In the genomic region with DNA sequence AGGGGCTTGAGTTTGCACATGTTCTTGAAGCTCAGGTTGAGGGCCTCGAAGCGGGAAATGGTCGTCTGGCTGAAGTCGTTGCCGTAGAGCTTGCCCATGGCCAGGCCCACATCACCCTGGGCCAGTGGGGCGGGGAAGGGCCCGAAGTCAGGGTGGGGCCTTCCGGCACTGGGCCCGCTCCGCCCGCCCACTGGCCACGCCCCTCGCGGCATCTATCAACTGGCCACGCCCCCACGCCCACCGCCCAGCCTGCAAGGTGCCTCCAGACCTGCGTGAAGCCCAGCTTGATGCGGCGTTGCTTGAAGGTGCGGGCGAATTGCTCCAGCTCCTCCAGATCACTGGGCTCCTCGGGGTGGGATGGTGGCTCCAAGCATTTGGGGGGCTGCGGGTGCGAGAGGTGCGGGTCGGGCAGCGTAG, we compare ENCODE assay signal across 21 cellular contexts. TPM values are rescaled to one million over a fixed set of nuclear protein-coding genes. Genes with fewer than 3 reads are reported as not detected.
A peak's percentile ranks its signal among the peaks of the same experiment; 100 is the strongest.
DNase-seq lines count a peak whose midpoint lies in the region; TF ChIP-seq lines count a peak whose summit lies in the region.
"Had no signal": no experiment of that assay in that cellular context is flagged by ENCODE, and none has a peak within 500 bp of the region (broad histone marks: within the 10 kb centered on the region; RNA-seq: fewer than 3 reads in every experiment).

No MANE protein-coding gene starts in this region.

- H3K9ac ChIP-seq in ES-I3 (ENCODE audit: low read depth, low read length) (peak overlapping the region; percentile 13; the same call in 1 of the 2 replicates), neuronal stem cell (ENCODE audit: low read depth, low read length, poor library complexity) (peak overlapping the region; percentile 50)

- H3K14ac ChIP-seq in neuronal stem cell (ENCODE audit: low read length), result no peak overlapping the region

- H2BK15ac ChIP-seq in neuronal stem cell (ENCODE audit: low read length), result peak overlapping the region; percentile 43

- H3K36me3 Mint-ChIP-seq in mesothelial cell of epicardium, result no peaks in the 10 kb centered on the region

- no peaks in the 10 kb centered on the region for H3K9me3 Mint-ChIP-seq in mesothelial cell of epicardium
- H3K9me3 Mint-ChIP-seq: activated naive CD8-positive, alpha-beta T cell treated with anti-CD3 and anti-CD28 coated beads, Interleukin-2, amount 10 ng/mL, durations not matched to agents 7 days and 5 days; activated T-helper 2 cell treated with anti-CD3 and anti-CD28 coated beads, Interferon-gamma antibody, Interleukin-2, Interleukin-4, amounts not matched to agents 10 μg/mL and 5 μg/mL and 100 μg/mL, durations not matched to agents 14 hours and 24 hours and 36 hours; T-helper 1 cell treated with Interleukin-12 subunit alpha and Interleukin-12 subunit beta and Interleukin-4 antibody, amounts not matched to agents 30 μg/mL and 1 μg/mL, for 36 hours had no signal

- H2AK5ac ChIP-seq in neuronal stem cell (ENCODE audit: low read depth, low read length), result no peak overlapping the region

- intact Hi-C loops in cardiac septum (cut with DNase I), result no loop called here

- H2BK12ac ChIP-seq in neuronal stem cell (ENCODE audit: low read length), result no peak overlapping the region

- no peak overlapping the region for H3K4me3 Mint-ChIP-seq in mesothelial cell of epicardium
- H3K4me3 Mint-ChIP-seq: activated naive CD8-positive, alpha-beta T cell treated with anti-CD3 and anti-CD28 coated beads, Interleukin-2, amount 10 ng/mL, durations not matched to agents 7 days and 5 days; T-helper 1 cell treated with Interleukin-12 subunit alpha and Interleukin-12 subunit beta and Interleukin-4 antibody, amounts not matched to agents 30 μg/mL and 1 μg/mL, for 36 hours had no signal

- DNase-seq in NCI-H82 treated with DMSO at 0.1 percent for 48 hours (lab: John Stamatoyannopoulos, UW; ENCODE audit: unreplicated experiment) (peak; percentile 17), neuronal stem cell (ENCODE audit: low spot score) (peak; percentile 50), cardiac septum (ENCODE audit: low spot score) (no peak), NCI-H2227 treated with DMSO at 0.1 percent for 48 hours (lab: John Stamatoyannopoulos, UW) (no peak), superior temporal gyrus (ENCODE audit: extremely low spot score) (no peak), mesothelial cell of epicardium (ENCODE audit: low spot score in 2 of 2, unreplicated experiment in 2 of 2) (no peak)
- DNase-seq: ACHN; activated naive CD8-positive, alpha-beta T cell treated with anti-CD3 and anti-CD28 coated beads, Interleukin-2, amount 10 ng/mL, durations not matched to agents 7 days and 5 days; C1 segment of cervical spinal cord; HCEC 1CT; NCI-H1436 treated with DMSO at 0.1 percent for 48 hours; NCI-H2171; OCI-M1; ovary; WERI-Rb-1 had no signal

- H3K4me1 ChIP-seq in ES-I3 (ENCODE audit: insufficient read depth, low read length) (peaks cover 7% of the 10 kb centered on the region; the same call in 1 of the 2 replicates), neuronal stem cell (ENCODE audit: control insufficient read depth in 2 of 2, insufficient read depth in 1 of 2, low read depth in 1 of 2, low read length in 2 of 2) (peaks cover 7 to 8% of the 10 kb centered on the region in 2 donors)

- no peaks in the 10 kb centered on the region for H3K9me3 ChIP-seq in ES-I3 (ENCODE audit: control insufficient read depth, insufficient read depth, low read length)
- no peaks in the 10 kb centered on the region for H3K9me3 ChIP-seq in neuronal stem cell (replicated peaks in 1 of 2; ENCODE audit: control insufficient read depth in 2 of 2, insufficient read depth in 1 of 2, low read depth in 1 of 2, low read length in 2 of 2)
- H3K9me3 ChIP-seq: ovary had no signal

- no peak overlapping the region for H3K27ac Mint-ChIP-seq in mesothelial cell of epicardium
- H3K27ac Mint-ChIP-seq: activated naive CD8-positive, alpha-beta T cell treated with anti-CD3 and anti-CD28 coated beads, Interleukin-2, amount 10 ng/mL, durations not matched to agents 7 days and 5 days; activated T-helper 2 cell treated with anti-CD3 and anti-CD28 coated beads, Interferon-gamma antibody, Interleukin-2, Interleukin-4, amounts not matched to agents 10 μg/mL and 5 μg/mL and 100 μg/mL, durations not matched to agents 14 hours and 24 hours and 36 hours; T-helper 1 cell treated with Interleukin-12 subunit alpha and Interleukin-12 subunit beta and Interleukin-4 antibody, amounts not matched to agents 30 μg/mL and 1 μg/mL, for 36 hours had no signal

- H3K27me3 ChIP-seq in neuronal stem cell (ENCODE audit: control insufficient read depth in 3 of 3, insufficient read depth in 3 of 3, low read depth in 1 of 3, low read length in 3 of 3), result peaks cover 2 to 7% (median 4%) of the 10 kb centered on the region in 3 experiments
- H3K27me3 ChIP-seq: ovary had no signal

- no peak overlapping the region for H4K8ac ChIP-seq in neuronal stem cell (ENCODE audit: low read depth, low read length)

- H3K79me1 ChIP-seq in neuronal stem cell (ENCODE audit: low read depth, low read length), result no peaks in the 10 kb centered on the region

- no peaks in the 10 kb centered on the region for H3K4me1 Mint-ChIP-seq in mesothelial cell of epicardium

- H3K4me3 ChIP-seq in iPS-11a (ENCODE audit: low read depth, low read length) (peak overlapping the region; percentile 13), neuronal stem cell (ENCODE audit: low read length in 2 of 2) (peak overlapping the region in 1 of 2 donors; percentile 71)
- H3K4me3 ChIP-seq: ovary had no signal

- WGBS in neuronal stem cell (ENCODE audit: extremely low coverage in 2 of 2, insufficient read length in 2 of 2, insufficient replicate concordance in 1 of 2), 2 donors, result no CpG with 5 or more reads among the region's 28 CpGs

- no peak overlapping the region for H3K4ac ChIP-seq in neuronal stem cell (ENCODE audit: low read length)

- no peak for TF ChIP-seq CTCF in mesothelial cell of epicardium (IDR thresholded peaks at IDR 0.05; ENCODE audit: unreplicated experiment)

- H2BK120ac ChIP-seq in neuronal stem cell (ENCODE audit: low read depth, low read length), result no peak overlapping the region

- no peak overlapping the region for H4K91ac ChIP-seq in neuronal stem cell (ENCODE audit: low read depth, low read length, poor library complexity)

- H3K23ac ChIP-seq in neuronal stem cell (ENCODE audit: low read depth, low read length, poor library complexity), result no peak overlapping the region

- H3K36me3 ChIP-seq in ES-I3 (ENCODE audit: insufficient read depth, low read length) (no peaks in the 10 kb centered on the region), neuronal stem cell (replicated peaks in 1 of 2; ENCODE audit: control insufficient read depth in 2 of 2, insufficient read depth in 2 of 2, low read length in 2 of 2) (peaks cover 0 to 1% of the 10 kb centered on the region in 2 donors)
- H3K36me3 ChIP-seq: ovary, WERI-Rb-1 had no signal

- H3K27me3 Mint-ChIP-seq in mesothelial cell of epicardium (ENCODE audit: low read depth), result peaks cover 36% of the 10 kb centered on the region
- H3K27me3 Mint-ChIP-seq: activated naive CD8-positive, alpha-beta T cell treated with anti-CD3 and anti-CD28 coated beads, Interleukin-2, amount 10 ng/mL, durations not matched to agents 7 days and 5 days had no signal

- no peak overlapping the region for H3K27ac ChIP-seq in neuronal stem cell (replicated peaks; ENCODE audit: low read length)
- H3K27ac ChIP-seq: ovary, WERI-Rb-1 had no signal

- peak overlapping the region; percentile 3 for H2BK5ac ChIP-seq in neuronal stem cell (ENCODE audit: low read length)

- no peak overlapping the region for H2AFZ ChIP-seq in neuronal stem cell (ENCODE audit: low read length)

- peak overlapping the region; percentile 60 for H3K4me2 ChIP-seq in neuronal stem cell (ENCODE audit: insufficient read depth, low read length, poor library complexity, severe bottlenecking)

- peak overlapping the region; percentile 93 for H3K18ac ChIP-seq in neuronal stem cell (ENCODE audit: low read length)

RNA-seq across cellular contexts. Expression of gene ZNF574, which starts 19.9 kb away (rescaled TPM):
- 13.3 TPM for polyA plus RNA-seq in neuronal stem cell (2013, experiment 1 of 2)
- 13.5 TPM for polyA plus RNA-seq in neuronal stem cell (2013, experiment 2 of 2)
- total RNA-seq in cardiac septum (8.3 TPM), mesothelial cell of epicardium (20.8 to 21.9 TPM (median 21.3 TPM) in 3 replicates)

RNA-seq across cellular contexts. Expression of gene GRIK5, which starts 25.8 kb away (rescaled TPM):
- polyA plus RNA-seq in neuronal stem cell (2013, experiment 1 of 2), result 21.6 TPM
- polyA plus RNA-seq in neuronal stem cell (2013, experiment 2 of 2), result 21.7 TPM
- 4.6 TPM for total RNA-seq in cardiac septum
- total RNA-seq in mesothelial cell of epicardium, result 38.3 to 39.9 TPM (median 39.2 TPM) in 3 replicates
- total RNA-seq: fibroblast of villous mesenchyme, HepG2 had no signal
- polyA plus RNA-seq: HepG2 had no signal

RNA-seq across cellular contexts. Expression of gene POU2F2, which starts 36.4 kb away (rescaled TPM):
- polyA plus RNA-seq in neuronal stem cell (2013, experiment 1 of 2), result 2.4 TPM
- 2.5 TPM for polyA plus RNA-seq in neuronal stem cell (2013, experiment 2 of 2)
- total RNA-seq in cardiac septum (0.51 TPM), mesothelial cell of epicardium (0.65 to 0.93 TPM (median 0.66 TPM) in 3 replicates)

Comparison
In these comparisons a context has a peak if more than half of its experiments do, and no peak if none do; other contexts are left out.
1. DNase-seq: peak in NCI-H82 treated with DMSO at 0.1 percent for 48 hours (single experiment) and neuronal stem cell (single experiment); none in cardiac septum (single experiment), NCI-H2227 treated with DMSO at 0.1 percent for 48 hours (single experiment), superior temporal gyrus (single experiment) and mesothelial cell of epicardium (0 of 2).